10 cellular contexts compared by ENCODE assay signal in the genomic region with DNA sequence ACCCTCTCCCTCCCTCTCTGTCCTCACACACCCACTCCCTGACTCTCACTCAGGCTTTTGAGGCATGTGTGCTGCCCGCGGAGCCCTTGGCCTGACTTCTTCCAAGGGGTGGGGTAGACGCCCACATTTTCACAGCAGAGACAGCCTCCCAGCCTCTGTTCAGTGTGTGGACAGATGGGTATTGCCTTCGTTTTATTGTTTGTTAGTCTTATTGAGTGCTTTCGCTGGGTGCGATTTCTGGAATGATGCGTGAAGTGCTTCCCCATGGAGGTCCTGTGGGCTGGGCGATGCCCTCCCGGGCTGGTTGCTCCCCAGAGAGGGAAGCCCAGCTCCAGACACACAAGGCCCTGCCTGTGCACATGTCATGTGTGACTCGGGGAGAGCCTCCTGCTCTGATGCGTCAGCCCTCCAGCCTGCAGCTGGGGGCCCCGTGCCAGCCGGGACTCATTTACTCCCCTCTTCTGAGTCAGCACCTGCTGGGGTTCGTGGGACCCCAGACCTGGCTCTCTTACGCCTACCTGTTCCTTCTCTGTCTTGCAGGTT. TPM values are rescaled to one million over a fixed set of nuclear protein-coding genes. Genes with fewer than 3 reads are reported as not detected.
DNase-seq lines count a peak whose midpoint lies in the region; ATAC-seq, FAIRE-seq and TF ChIP-seq lines count a peak whose summit lies in the region.
"Had no signal": no experiment of that assay in that cellular context is flagged by ENCODE, and none has a peak within 500 bp of the region (broad histone marks: within the 10 kb centered on the region; RNA-seq: fewer than 3 reads in every experiment).

No MANE protein-coding gene starts in this region.

- no peaks in the 10 kb centered on the region for H3K36me3 ChIP-seq in kidney (ENCODE audit: control insufficient read depth in 1 of 2, insufficient read depth in 2 of 2, low read length in 2 of 2)
- no peaks in the 10 kb centered on the region for H3K36me3 ChIP-seq in thymus (ENCODE audit: control insufficient read depth, insufficient read depth)
- H3K36me3 ChIP-seq: right atrium auricular region had no signal

- peaks cover 3% of the 10 kb centered on the region for H3K36me3 Mint-ChIP-seq in progenitor cell of endocrine pancreas (ENCODE audit: insufficient read depth)

- H3K27me3 Mint-ChIP-seq in progenitor cell of endocrine pancreas = no peaks in the 10 kb centered on the region

- DNase-seq in activated CD4-positive, alpha-beta T cell treated with anti-CD3 and anti-CD28 coated beads for 48 hours = peak; percentile 39
- DNase-seq in activated CD4-positive, alpha-beta T cell treated with anti-CD3 and anti-CD28 coated beads for 1 hour = no peak
- no peak for DNase-seq in kidney
- no peak for DNase-seq in progenitor cell of endocrine pancreas (ENCODE audit: low spot score, unreplicated experiment)
- DNase-seq in G401 (ENCODE audit: low spot score) = no peak
- DNase-seq: Karpas-422 had no signal

- intact Hi-C loops in kidney (cut with DNase I) = no loop called here

- H3K4me3 ChIP-seq in kidney (ENCODE audit: low read length in 2 of 2) = no peak overlapping the region
- no peak overlapping the region for H3K4me3 ChIP-seq in thymus (ENCODE audit: low read length)
- H3K4me3 ChIP-seq: right atrium auricular region had no signal

- 65% methylated on average over 15 of the region's 15 CpGs for whole genome bisulfite sequencing in thymus

- ATAC-seq in HG02981 (IDR thresholded peaks at IDR 0.05; ENCODE audit: unreplicated experiment) = no peak

- H3K4me1 ChIP-seq in kidney (ENCODE audit: control insufficient read depth in 1 of 2, insufficient read depth in 1 of 2, low read depth in 1 of 2, low read length in 2 of 2) = peaks cover 37 to 52% of the 10 kb centered on the region in 2 donors
- H3K4me1 ChIP-seq in thymus (ENCODE audit: control insufficient read depth, insufficient read depth, low read length) = peaks cover 27% of the 10 kb centered on the region

- H3K4me1 Mint-ChIP-seq in progenitor cell of endocrine pancreas (ENCODE audit: low read depth) = peaks cover 9% of the 10 kb centered on the region

- FAIRE-seq in kidney (lab: Jason Lieb, UNC) = no peak

- peaks cover 4% of the 10 kb centered on the region for H3K27me3 ChIP-seq in thymus (ENCODE audit: control insufficient read depth, insufficient read depth)
- H3K27me3 ChIP-seq: right atrium auricular region had no signal

- H3K9me3 ChIP-seq in kidney (ENCODE audit: control insufficient read depth in 1 of 2, low read length in 2 of 2) (no peaks in the 10 kb centered on the region), thymus (ENCODE audit: control insufficient read depth) (no peaks in the 10 kb centered on the region)
- H3K9me3 ChIP-seq: right atrium auricular region had no signal

- H3K9me3 Mint-ChIP-seq in progenitor cell of endocrine pancreas (ENCODE audit: low read depth) = no peaks in the 10 kb centered on the region

- H3K27ac ChIP-seq in angular gyrus (ENCODE audit: low read depth, low read length) (peak overlapping the region; percentile 38), kidney (ENCODE audit: low read depth in 2 of 2, low read length in 2 of 2) (peak overlapping the region; percentile 27 to 28), thymus (ENCODE audit: low read depth) (peak overlapping the region; percentile 70)

- H3K9ac ChIP-seq in kidney (ENCODE audit: low read length in 2 of 2) = no peak overlapping the region

- in situ Hi-C loops in G401 (cut with HindIII; ENCODE audit: low sequenced_read_pairs) = no loop called here

- TF ChIP-seq CTCF in kidney (IDR thresholded peaks at IDR 0.05; ENCODE audit: borderline replicate concordance, extremely low read depth, insufficient read depth) = no peak
- TF ChIP-seq CTCF in progenitor cell of endocrine pancreas (IDR thresholded peaks at IDR 0.05; ENCODE audit: unreplicated experiment) = no peak

- no peak overlapping the region for H3K27ac Mint-ChIP-seq in progenitor cell of endocrine pancreas

- H3K4me3 Mint-ChIP-seq in progenitor cell of endocrine pancreas (ENCODE audit: low read depth) = no peak overlapping the region

RNA-seq across cellular contexts. Expression of a gene that starts 14.7 kb away (rescaled TPM):
- 210 TPM for total RNA-seq in kidney
- polyA plus RNA-seq in kidney (ENCODE audit: insufficient read depth, low read depth, low replicate concordance) = 122 TPM
- 59.0 TPM for polyA plus RNA-seq in thymus
- total RNA-seq in progenitor cell of endocrine pancreas = 56.1 and 57.6 TPM in 2 replicates
- 58.6 and 88.2 TPM in 2 replicates for total RNA-seq in G401 (2014; rRNA removed; shearing (Covaris generic))

RNA-seq across cellular contexts. Expression of a gene that starts 42.5 kb away (rescaled TPM):
- total RNA-seq in kidney (74.5 TPM), progenitor cell of endocrine pancreas (42.0 and 42.6 TPM in 2 replicates)
- polyA plus RNA-seq in kidney (ENCODE audit: insufficient read depth, low read depth, low replicate concordance) (97.8 TPM), thymus (198 TPM)
- 8.9 and 10.0 TPM in 2 replicates for total RNA-seq in G401 (2014; rRNA removed; shearing (Covaris generic))

RNA-seq across cellular contexts. Expression of a gene that starts 55.8 kb away (rescaled TPM):
- total RNA-seq in kidney (18.7 TPM), progenitor cell of endocrine pancreas (30.9 and 32.6 TPM in 2 replicates)
- polyA plus RNA-seq in kidney (ENCODE audit: insufficient read depth, low read depth, low replicate concordance) (12.9 TPM), thymus (16.3 TPM)
- total RNA-seq in G401 (2014; rRNA removed; shearing (Covaris generic)) = 38.6 and 51.2 TPM in 2 replicates
